Comparison of ENCODE assay signal across 1 cellular context in the genomic region with DNA sequence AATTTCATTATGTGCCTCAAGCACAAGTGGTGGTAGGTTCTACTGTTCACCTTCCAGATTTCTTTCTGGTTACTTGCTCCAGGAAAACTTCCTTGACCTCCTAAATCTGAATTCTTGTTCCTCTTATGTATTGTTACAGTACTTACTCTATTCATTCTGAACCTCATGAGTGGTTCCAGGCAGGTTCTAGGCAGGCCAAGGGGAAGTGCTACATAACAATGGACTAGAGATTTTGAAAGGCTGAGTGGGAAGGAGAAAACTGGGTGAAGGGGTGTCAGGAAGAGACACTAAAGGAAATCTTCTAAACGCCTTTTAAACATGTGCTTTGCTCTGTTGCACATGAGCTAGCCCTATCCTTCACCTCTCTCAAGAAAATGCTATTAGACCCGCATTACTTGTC.
TF ChIP-seq lines count a peak whose summit lies in the region.

No MANE protein-coding gene starts in this region.

TF ChIP-seq in HEK293, 187 proteins besides CTCF, POLR2A, EP300 and RAD21 (continued from another document):
- no peak for TF ChIP-seq ZNF112 (tag by site-specific recombination; IDR thresholded peaks at IDR 0.05)
- TF ChIP-seq ZNF571 (tag by site-specific recombination; IDR thresholded peaks at IDR 0.05) = no peak
- TF ChIP-seq ZNF660 (tag by site-specific recombination; IDR thresholded peaks at IDR 0.05) = no peak
- TF ChIP-seq ZNF24 (tag by site-specific recombination; IDR thresholded peaks at IDR 0.05) = no peak
- TF ChIP-seq ZNF266 (tag by site-specific recombination; IDR thresholded peaks at IDR 0.05; ENCODE audit: low read depth) = no peak
- no peak for TF ChIP-seq KLF16 (tag by site-specific recombination; IDR thresholded peaks at IDR 0.05)
TF ChIP-seq in HEK293: peak in this region for 0.
